ENCODE assay signal across 23 cellular contexts in the genomic region with DNA sequence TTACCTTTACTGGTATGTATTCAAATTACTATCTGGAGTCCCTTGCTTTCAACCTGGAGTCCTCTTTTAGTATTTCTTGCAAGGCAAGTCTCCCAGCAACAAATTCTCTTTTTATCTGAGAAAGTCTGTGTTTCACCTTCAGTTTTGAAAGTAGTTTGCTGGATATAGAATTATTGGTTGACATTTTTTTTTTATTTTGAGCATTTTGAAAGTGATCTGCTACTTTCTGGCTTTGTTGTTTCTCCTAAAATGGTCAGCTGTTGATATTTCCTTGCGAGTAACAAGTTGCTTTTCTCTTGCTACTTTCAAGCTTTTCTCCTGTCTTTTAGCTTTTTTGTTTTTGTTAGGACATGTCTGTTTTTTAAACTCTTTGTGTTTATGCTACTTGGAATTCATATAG.
"Had no signal": no experiment of that assay in that cellular context is flagged by ENCODE, and none has a peak within 500 bp of the region (broad histone marks: within the 10 kb centered on the region; RNA-seq: fewer than 3 reads in every experiment).

No MANE protein-coding gene starts in this region.

- H3K4me3 ChIP-seq: coronary artery, dorsolateral prefrontal cortex, esophagus squamous epithelium, gastrocnemius medialis, heart right ventricle, left lung, lower lobe of right lung, mucosa of descending colon had no signal

- H3K4me3 Mint-ChIP-seq: mesothelial cell of epicardium; naive B cell; naive thymus-derived CD8-positive, alpha-beta T cell had no signal

- H3K27me3 ChIP-seq: dorsolateral prefrontal cortex, esophagus squamous epithelium, gastrocnemius medialis, heart right ventricle, left lung had no signal

- H3K36me3 ChIP-seq: esophagus squamous epithelium, gastrocnemius medialis, heart right ventricle, left lung, lower lobe of right lung had no signal

- H3K9me3 ChIP-seq: gastrocnemius medialis had no signal

- H3K27ac ChIP-seq: coronary artery, dorsolateral prefrontal cortex, gastrocnemius medialis, heart right ventricle, left lung, lower lobe of right lung had no signal

- ATAC-seq: esophagus mucosa; gastrocnemius medialis; heart right ventricle; left cardiac atrium; left lung; left ventricle myocardium superior; lower lobe of right lung; mucosa of descending colon; naive thymus-derived CD8-positive, alpha-beta T cell had no signal

- H3K4me1 ChIP-seq: left lung, lower lobe of right lung had no signal

- H3K27me3 Mint-ChIP-seq: naive B cell; naive thymus-derived CD8-positive, alpha-beta T cell had no signal

- H3K4me1 Mint-ChIP-seq: mesothelial cell of epicardium; naive B cell; naive thymus-derived CD8-positive, alpha-beta T cell had no signal

- H3K27ac Mint-ChIP-seq: mesothelial cell of epicardium; naive thymus-derived CD8-positive, alpha-beta T cell had no signal

- DNase-seq: dermis blood vessel endothelial cell; dorsolateral prefrontal cortex; effector CD4-positive, alpha-beta T cell; effector memory CD4-positive, alpha-beta T cell; esophagus squamous epithelium; foreskin fibroblast; foreskin melanocyte; gastrocnemius medialis; glutamatergic neuron; head of caudate nucleus; heart right ventricle; hippocampal formation; left cardiac atrium; left lung; left ventricle myocardium superior; lower lobe of right lung; mesenchymal stem cell; mucosa of descending colon; naive B cell; naive thymus-derived CD8-positive, alpha-beta T cell had no signal
